In genomic region chr22:44985906-44986527, GRCh38 we compare ENCODE assay signal across 31 cellular contexts. TPM values are rescaled to one million over a fixed set of nuclear protein-coding genes. Genes with fewer than 3 reads are reported as not detected.
"Had no signal": no experiment of that assay in that cellular context is flagged by ENCODE, and none has a peak within 500 bp of the region (broad histone marks: within the 10 kb centered on the region; RNA-seq: fewer than 3 reads in every experiment).

No MANE protein-coding gene starts in this region.

- H3K27ac Mint-ChIP-seq: activated CD4-positive, alpha-beta memory T cell treated with anti-CD3 and anti-CD28 coated beads, Interleukin-2, amount 10 ng/mL, durations not matched to agents 7 days and 5 days; activated CD8-positive, alpha-beta memory T cell treated with anti-CD3 and anti-CD28 coated beads, Interleukin-2, amount 10 ng/mL, durations not matched to agents 7 days and 5 days; activated naive CD4-positive, alpha-beta T cell treated with anti-CD3 and anti-CD28 coated beads, Interleukin-2, amount 10 ng/mL, durations not matched to agents 7 days and 5 days; activated naive CD8-positive, alpha-beta T cell; activated naive CD8-positive, alpha-beta T cell treated with anti-CD3 and anti-CD28 coated beads, Interleukin-2, amount 50 U/mL, for 24 hours had no signal

- H3K4me1 Mint-ChIP-seq: activated CD4-positive, alpha-beta memory T cell treated with anti-CD3 and anti-CD28 coated beads, Interleukin-2, amount 10 ng/mL, durations not matched to agents 7 days and 5 days; activated CD8-positive, alpha-beta memory T cell treated with anti-CD3 and anti-CD28 coated beads, Interleukin-2, amount 10 ng/mL, durations not matched to agents 7 days and 5 days; activated naive CD4-positive, alpha-beta T cell treated with anti-CD3 and anti-CD28 coated beads, Interleukin-2, amount 10 ng/mL, durations not matched to agents 7 days and 5 days; activated naive CD8-positive, alpha-beta T cell treated with anti-CD3 and anti-CD28 coated beads, Interleukin-2, amount 50 U/mL, for 24 hours; central memory CD8-positive, alpha-beta T cell had no signal

- H3K4me3 Mint-ChIP-seq: activated CD4-positive, alpha-beta memory T cell treated with anti-CD3 and anti-CD28 coated beads, Interleukin-2, amount 10 ng/mL, durations not matched to agents 7 days and 5 days; activated CD8-positive, alpha-beta memory T cell treated with anti-CD3 and anti-CD28 coated beads, Interleukin-2, amount 10 ng/mL, durations not matched to agents 7 days and 5 days; activated naive CD4-positive, alpha-beta T cell treated with anti-CD3 and anti-CD28 coated beads, Interleukin-2, amount 10 ng/mL, durations not matched to agents 7 days and 5 days; activated naive CD8-positive, alpha-beta T cell; activated naive CD8-positive, alpha-beta T cell treated with anti-CD3 and anti-CD28 coated beads, Interleukin-2, amount 50 U/mL, for 24 hours; brain; central memory CD8-positive, alpha-beta T cell had no signal

- H3K4me3 ChIP-seq: SJCRH30, SK-N-MC had no signal

- H3K27me3 ChIP-seq: SJCRH30 had no signal

- H3K36me3 Mint-ChIP-seq: activated CD8-positive, alpha-beta memory T cell treated with anti-CD3 and anti-CD28 coated beads, Interleukin-2, amount 10 ng/mL, durations not matched to agents 7 days and 5 days; activated naive CD4-positive, alpha-beta T cell treated with anti-CD3 and anti-CD28 coated beads, Interleukin-2, amount 10 ng/mL, durations not matched to agents 7 days and 5 days; activated naive CD8-positive, alpha-beta T cell had no signal

- H3K36me3 ChIP-seq: SJCRH30 had no signal

- DNase-seq: activated CD4-positive, alpha-beta memory T cell treated with anti-CD3 and anti-CD28 coated beads, Interleukin-2, amount 10 ng/mL, durations not matched to agents 7 days and 5 days; activated CD4-positive, alpha-beta T cell treated with anti-CD3 and anti-CD28 coated beads for 1 hour; activated CD4-positive, alpha-beta T cell treated with anti-CD3 and anti-CD28 coated beads for 48 hours; activated CD4-positive, CD25-positive, alpha-beta regulatory T cell; activated CD8-positive, alpha-beta memory T cell treated with anti-CD3 and anti-CD28 coated beads for 24 hours; activated CD8-positive, alpha-beta memory T cell treated with anti-CD3 and anti-CD28 coated beads, Interleukin-2, amount 10 ng/mL, durations not matched to agents 7 days and 5 days; activated CD8-positive, alpha-beta memory T cell treated with anti-CD3 and anti-CD28 coated beads, Interleukin-2, amount 50 U/mL, for 48 hours; activated effector memory CD4-positive, alpha-beta T cell treated with Interleukin-2 at 50 U/mL for 16 hours; activated naive CD4-positive, alpha-beta T cell treated with anti-CD3 and anti-CD28 coated beads, Interleukin-2, amount 10 ng/mL, durations not matched to agents 7 days and 5 days; activated naive CD8-positive, alpha-beta T cell treated with anti-CD3 and anti-CD28 coated beads, Interleukin-2, amount 50 U/mL, for 24 hours; activated T-cell treated with anti-CD3 and anti-CD28 coated beads, Interleukin-2, amount 50 U/mL, for 48 hours; anterior cingulate cortex; MM.1S; MV-4-11; NCI-H1092; NCI-H1436 treated with DMSO at 0.1 percent for 48 hours; NCI-H1694 treated with DMSO at 0.1 percent for 48 hours; NCI-H2029; NCI-H510A; NCI-H526; NCI-H748 treated with DMSO at 0.1 percent for 48 hours; NK-92 treated with Interleukin-12 subunit alpha and Interleukin-12 subunit beta, amount 100 ng/mL, for 24 hours; SHP77; SJCRH30; T1000; WERI-Rb-1 had no signal

- H3K27me3 Mint-ChIP-seq: activated CD4-positive, alpha-beta memory T cell treated with anti-CD3 and anti-CD28 coated beads, Interleukin-2, amount 10 ng/mL, durations not matched to agents 7 days and 5 days; activated CD8-positive, alpha-beta memory T cell treated with anti-CD3 and anti-CD28 coated beads, Interleukin-2, amount 10 ng/mL, durations not matched to agents 7 days and 5 days had no signal

- H3K9me3 ChIP-seq: SJCRH30 had no signal

- H3K27ac ChIP-seq: SJCRH30, SK-N-MC, WERI-Rb-1 had no signal

- H3K9me3 Mint-ChIP-seq: activated naive CD8-positive, alpha-beta T cell treated with anti-CD3 and anti-CD28 coated beads, Interleukin-2, amount 50 U/mL, for 24 hours had no signal

- H3K4me1 ChIP-seq: SJCRH30 had no signal

- ATAC-seq: activated CD8-positive, alpha-beta memory T cell treated with anti-CD3 and anti-CD28 coated beads, Interleukin-2, amount 10 ng/mL, durations not matched to agents 7 days and 5 days; activated naive CD8-positive, alpha-beta T cell treated with anti-CD3 and anti-CD28 coated beads, Interleukin-2, amount 50 U/mL, for 24 hours had no signal

RNA-seq across cellular contexts. Expression of gene PHF21B, which starts 23.8 kb away (rescaled TPM):
- total RNA-seq: activated CD4-positive, alpha-beta memory T cell treated with anti-CD3 and anti-CD28 coated beads, Interleukin-2, amount 10 ng/mL, durations not matched to agents 7 days and 5 days; T-helper 2 cell treated with Interferon-gamma antibody and Interleukin-4, amounts not matched to agents 100 ng/mL and 5 ng/mL, for 36 hours had no signal
